ENCODE assay signal across 9 cellular contexts in the genomic region with DNA sequence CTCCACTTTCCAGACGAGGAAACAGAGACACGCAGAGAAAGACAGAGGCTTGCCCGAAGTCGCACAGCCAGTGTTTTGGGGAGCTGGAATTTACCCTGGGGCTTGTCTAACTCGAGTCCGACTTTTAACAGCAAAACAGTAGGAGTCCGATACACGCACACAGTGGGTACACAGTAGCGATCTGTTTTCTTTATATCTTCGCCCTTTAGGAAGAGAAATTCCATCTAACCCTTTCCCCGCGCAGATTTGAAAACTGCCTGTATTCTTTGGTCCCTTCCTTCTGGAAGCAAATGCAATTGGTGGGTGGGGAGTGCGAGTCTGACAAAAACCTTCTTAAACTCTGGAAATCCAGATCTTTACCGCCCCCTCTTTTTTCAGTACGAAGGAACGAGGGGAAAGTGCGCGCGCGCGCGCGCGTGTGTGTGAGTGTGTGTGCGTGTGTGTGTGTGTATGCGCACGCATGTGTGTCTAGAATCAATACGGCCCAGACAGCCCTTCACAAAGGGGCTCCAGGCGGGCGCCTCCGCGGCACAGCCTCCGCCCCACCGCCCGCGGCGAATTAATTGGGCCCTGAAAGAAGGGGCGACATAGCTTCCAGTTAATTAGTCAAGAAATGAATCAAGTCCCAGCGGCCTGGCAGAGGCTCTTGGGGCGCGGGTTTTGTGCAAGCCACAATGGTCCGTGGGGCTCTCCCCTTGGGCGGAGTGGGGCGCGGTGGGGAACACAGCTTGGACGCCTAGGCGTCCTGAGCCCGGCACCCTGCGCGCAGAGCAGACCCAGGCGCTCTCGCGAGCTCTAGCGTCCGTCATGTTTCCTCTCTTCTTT. TPM values are rescaled to one million over a fixed set of nuclear protein-coding genes. Genes with fewer than 3 reads are reported as not detected.
A peak's percentile ranks its signal among the peaks of the same experiment; 100 is the strongest.
DNase-seq lines count a peak whose midpoint lies in the region; ATAC-seq lines count a peak whose summit lies in the region.
"Had no signal": no experiment of that assay in that cellular context is flagged by ENCODE, and none has a peak within 500 bp of the region (broad histone marks: within the 10 kb centered on the region; RNA-seq: fewer than 3 reads in every experiment).

No MANE protein-coding gene starts in this region.

- H3K9ac ChIP-seq in adipocyte (ENCODE audit: low read length): peak overlapping the region; percentile 70
- H3K9ac ChIP-seq in iPS-18a (ENCODE audit: low read length): no peak overlapping the region

- H3K27ac ChIP-seq in iPS-18a (ENCODE audit: low read length): no peak overlapping the region

- peak; percentile 69 for DNase-seq in ELF-1 (ENCODE audit: low read depth, low spot score)
- peak; percentile 44 for DNase-seq in adipocyte (ENCODE audit: low read depth)
- no peak for DNase-seq in sciatic nerve (ENCODE audit: low spot score)
- DNase-seq in SKM-1 treated with dmso at 0.1 percent for 144 hours (lab: John Stamatoyannopoulos, UW; ENCODE audit: unreplicated experiment): no peak
- no peak for DNase-seq in NCI-H1417 (lab: John Stamatoyannopoulos, UW)

- intact Hi-C loops in sciatic nerve (cut with DNase I): no loop called here

- peaks cover 7% of the 10 kb centered on the region for H3K4me1 ChIP-seq in adipocyte (ENCODE audit: control insufficient read depth, insufficient read depth, low read length)
- peaks cover 17% of the 10 kb centered on the region for H3K4me1 ChIP-seq in iPS-18a (ENCODE audit: control insufficient read depth, low read depth, low read length)

- H3K9me3 ChIP-seq in adipocyte (ENCODE audit: control insufficient read depth, low read length) (no peaks in the 10 kb centered on the region), iPS-18a (ENCODE audit: control insufficient read depth, low read depth, low read length) (no peaks in the 10 kb centered on the region)

- H3K4me3 ChIP-seq in adipocyte (ENCODE audit: low read length) (peak overlapping the region; percentile 81), iPS-18a (ENCODE audit: low read length) (peak overlapping the region; percentile 37)

- ATAC-seq in sciatic nerve (peak; percentile 74), GM18858 (IDR thresholded peaks at IDR 0.05; ENCODE audit: unreplicated experiment) (no peak), GM18520 (IDR thresholded peaks at IDR 0.05; ENCODE audit: unreplicated experiment) (no peak)
- ATAC-seq: activated CD4-positive, CD25-positive, alpha-beta regulatory T cell treated with anti-CD3 and anti-CD28 coated beads, Interleukin-2, amount 50 U/mL, for 24 hours had no signal

- H3K27me3 ChIP-seq in adipocyte (replicated peaks; ENCODE audit: control insufficient read depth, insufficient read depth, low read length) (peaks cover 71% of the 10 kb centered on the region), iPS-18a (ENCODE audit: control insufficient read depth, insufficient read depth, low read length) (peaks cover 100% of the 10 kb centered on the region)

- no peaks in the 10 kb centered on the region for H3K36me3 ChIP-seq in adipocyte (ENCODE audit: control insufficient read depth, insufficient read depth, low read length, severe bottlenecking)
- no peaks in the 10 kb centered on the region for H3K36me3 ChIP-seq in iPS-18a (ENCODE audit: control insufficient read depth, low read depth, low read length)

RNA-seq across cellular contexts. Expression of gene TBX3, which starts 14.0 kb away (rescaled TPM):
- total RNA-seq in sciatic nerve: 26.3 TPM

Comparison
In these comparisons a context has a peak if more than half of its experiments do, and no peak if none do; other contexts are left out.
1. DNase-seq: peak in ELF-1 (single experiment) and adipocyte (single experiment); none in sciatic nerve (single experiment), SKM-1 treated with dmso at 0.1 percent for 144 hours (single experiment) and NCI-H1417 (0 of 3).